ENCODE assay signal across 21 cellular contexts in the genomic region with DNA sequence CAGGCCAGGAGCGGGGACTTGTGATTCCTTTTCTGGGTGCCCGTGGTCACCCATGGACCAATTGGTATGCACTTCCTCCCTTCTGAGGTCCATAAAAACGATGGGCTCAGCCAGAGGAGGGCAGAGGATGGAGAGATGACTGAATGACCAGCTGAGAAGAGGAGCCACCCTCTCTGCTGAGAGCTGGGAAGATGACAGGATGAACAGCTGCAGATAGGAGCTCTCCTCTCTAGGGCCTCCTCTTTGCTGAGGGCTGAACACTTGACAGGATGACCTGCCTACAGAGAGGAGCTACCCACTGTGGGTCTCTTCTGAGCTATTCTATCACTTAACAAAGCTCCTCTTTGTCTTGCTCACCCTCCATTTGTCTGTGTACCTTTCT. TPM values are rescaled to one million over a fixed set of nuclear protein-coding genes. Genes with fewer than 3 reads are reported as not detected.
DNase-seq lines count a peak whose midpoint lies in the region; ATAC-seq, FAIRE-seq and TF ChIP-seq lines count a peak whose summit lies in the region.
"Had no signal": no experiment of that assay in that cellular context is flagged by ENCODE, and none has a peak within 500 bp of the region (broad histone marks: within the 10 kb centered on the region; RNA-seq: fewer than 3 reads in every experiment).

No MANE protein-coding gene starts in this region.

- no peaks in the 10 kb centered on the region for H3K79me1 ChIP-seq in mesenchymal stem cell (replicated peaks; ENCODE audit: low read length, poor library complexity, severe bottlenecking)

- H2BK15ac ChIP-seq in mesenchymal stem cell (ENCODE audit: low read depth, poor library complexity, severe bottlenecking): no peak overlapping the region

- no peak for TF ChIP-seq CTCF in A549 (IDR thresholded peaks at IDR 0.05)
- TF ChIP-seq CTCF in nephron progenitor cell (IDR thresholded peaks at IDR 0.05): no peak
- TF ChIP-seq CTCF in GM20000 (IDR thresholded peaks at IDR 0.05; ENCODE audit: extremely low read depth, missing control alignments): no peak

- WGBS in A549 (ENCODE audit: missing lambda C conversion rate): 58% methylated on average over 3 of the region's 3 CpGs
- WGBS in mesenchymal stem cell: 60% methylated on average over 3 of the region's 3 CpGs

- H2BK12ac ChIP-seq in mesenchymal stem cell (ENCODE audit: low read length in 2 of 2): no peak overlapping the region

- no peak for TF ChIP-seq POLR2A in A549 (IDR thresholded peaks at IDR 0.05; ENCODE audit: low read length)

- H3K4me1 ChIP-seq in A549 (peaks cover 13% of the 10 kb centered on the region), mesenchymal stem cell (ENCODE audit: control insufficient read depth, insufficient read depth, low read depth, low read length) (peaks cover 16% of the 10 kb centered on the region)
- H3K4me1 ChIP-seq: BE2C had no signal

- TF ChIP-seq RAD21 in A549 (conservative IDR thresholded peaks at IDR 0.05 in 1 of 2, IDR thresholded peaks at IDR 0.05 in 1 of 2): no peak

- H3K9me3 ChIP-seq in A549: peaks cover 2% of the 10 kb centered on the region; the same call in 1 of the 3 replicates
- peaks cover 7% of the 10 kb centered on the region for H3K9me3 ChIP-seq in mesenchymal stem cell (ENCODE audit: control insufficient read depth, low read length)
- H3K9me3 ChIP-seq: BE2C had no signal

- H2AFZ ChIP-seq in mesenchymal stem cell (ENCODE audit: low read depth, low read length): no peak overlapping the region

- no peak for FAIRE-seq in A549 (lab: Jason Lieb, UNC)
- FAIRE-seq: A204.1, D721Med, GM19239 had no signal

- no peak overlapping the region for H3K4ac ChIP-seq in mesenchymal stem cell (ENCODE audit: low read depth in 1 of 2, low read length in 2 of 2)

- H2BK120ac ChIP-seq in mesenchymal stem cell (ENCODE audit: low read depth, low read length): no peak overlapping the region

- H3K9ac ChIP-seq in mesenchymal stem cell (ENCODE audit: low read length): no peak overlapping the region

- peak overlapping the region in 1 of 2 experiments; percentile 18; a peak in 1 of 6 replicates for H3K27ac ChIP-seq in A549
- peak overlapping the region; percentile 8 for H3K27ac ChIP-seq in mesenchymal stem cell (ENCODE audit: low read length, poor library complexity, severe bottlenecking)
- H3K27ac ChIP-seq: C4-2B, HL-60 had no signal

- peaks cover 16% of the 10 kb centered on the region for H3K9me3 Mint-ChIP-seq in nephron progenitor cell

- H2AK5ac ChIP-seq in mesenchymal stem cell (ENCODE audit: low read length, severe bottlenecking): no peak overlapping the region

- H3K36me3 Mint-ChIP-seq in nephron progenitor cell (ENCODE audit: low read depth): peaks cover 5% of the 10 kb centered on the region

- H3K4me1 Mint-ChIP-seq in nephron progenitor cell: peaks cover 15% of the 10 kb centered on the region
- H3K4me1 Mint-ChIP-seq: CD4-positive, alpha-beta memory T cell had no signal

- H4K8ac ChIP-seq in mesenchymal stem cell (ENCODE audit: low read length): no peak overlapping the region

- no peak for TF ChIP-seq EP300 in A549 (IDR thresholded peaks at IDR 0.05)

- no peak overlapping the region for H4K91ac ChIP-seq in mesenchymal stem cell (ENCODE audit: low read length)

- no peak overlapping the region for H3K23ac ChIP-seq in mesenchymal stem cell (ENCODE audit: low read length in 2 of 2)

- peaks cover 38 to 65% of the 10 kb centered on the region in 2 experiments for H3K27me3 ChIP-seq in mesenchymal stem cell (ENCODE audit: control insufficient read depth in 1 of 2, insufficient read depth in 1 of 2, low read length in 2 of 2)

- POLR2A ChIA-PET in A549 (lab: Yijun Ruan, JAX): interaction anchor here (1.1 kb wide), 1 partner anchor 33 kb away, joined by 3 read pairs; no protein-coding TSS in a partner anchor

- H3K4me3 ChIP-seq in A549 (no peak overlapping the region), mesenchymal stem cell (ENCODE audit: insufficient read depth in 1 of 2, low read depth in 1 of 2, low read length in 2 of 2) (no peak overlapping the region)

- H3K27ac Mint-ChIP-seq in nephron progenitor cell: peak overlapping the region; percentile 74
- H3K27ac Mint-ChIP-seq: CD4-positive, alpha-beta memory T cell had no signal

- ATAC-seq in A549: peak; percentile 26 to 31; a peak in 3 of 6 replicates
- ATAC-seq in HG02885 (IDR thresholded peaks at IDR 0.05; ENCODE audit: poor library complexity, unreplicated experiment): no peak
- ATAC-seq in esophagus mucosa: no peak
- ATAC-seq: HCT116 had no signal

- H3K27me3 Mint-ChIP-seq in nephron progenitor cell (ENCODE audit: low read depth, poor library complexity): peaks cover 7% of the 10 kb centered on the region

- H3K14ac ChIP-seq in mesenchymal stem cell (ENCODE audit: low read length in 2 of 2): no peak overlapping the region

- no peak for DNase-seq in A549 (ENCODE audit: low read depth in 1 of 2, low spot score in 1 of 2)
- DNase-seq in LHCN-M2 (ENCODE audit: low read depth): peak; percentile 48
- DNase-seq in mesenchymal stem cell: no peak
- DNase-seq in nephron progenitor cell: no peak
- DNase-seq in GM20000 (ENCODE audit: low spot score): no peak
- DNase-seq: BE2C; CD4-positive, alpha-beta memory T cell; COR-L47; DMS53; GF-D8; IMR-90 had no signal

- H3K4me2 ChIP-seq in A549: no peak overlapping the region
- H3K4me2 ChIP-seq in mesenchymal stem cell (ENCODE audit: low read length, poor library complexity, severe bottlenecking): no peak overlapping the region

- H3K4me3 Mint-ChIP-seq in nephron progenitor cell: no peak overlapping the region
- H3K4me3 Mint-ChIP-seq: CD4-positive, alpha-beta memory T cell had no signal

- CTCF ChIA-PET in A549 (lab: Yijun Ruan, JAX): interaction anchor here (0.6 to 23.2 kb wide), 6 partner anchors 9 to 229 kb away, joined by 3 to 1009 read pairs (median 37); partner anchors contain the start of gene IGFL4

- no peak overlapping the region for H2BK5ac ChIP-seq in mesenchymal stem cell (ENCODE audit: low read depth, low read length, poor library complexity, severe bottlenecking)

- no peak overlapping the region for H3K18ac ChIP-seq in mesenchymal stem cell (ENCODE audit: low read depth in 1 of 2, low read length in 2 of 2)

- H3K36me3 ChIP-seq in mesenchymal stem cell (ENCODE audit: control insufficient read depth in 1 of 2, insufficient read depth in 2 of 2, low read depth in 1 of 2, low read length in 2 of 2): peaks cover 0 to 15% of the 10 kb centered on the region in 2 experiments
- H3K36me3 ChIP-seq: BE2C had no signal

TF ChIP-seq in A549, 52 proteins besides CTCF, POLR2A, EP300 and RAD21:
- TF ChIP-seq JUN (IDR thresholded peaks at IDR 0.05): no peak
- TF ChIP-seq FOSB (CRISPR knock-in tag; IDR thresholded peaks at IDR 0.05): no peak
- TF ChIP-seq USF2 (IDR thresholded peaks at IDR 0.05): no peak
- TF ChIP-seq, protein P1, sequence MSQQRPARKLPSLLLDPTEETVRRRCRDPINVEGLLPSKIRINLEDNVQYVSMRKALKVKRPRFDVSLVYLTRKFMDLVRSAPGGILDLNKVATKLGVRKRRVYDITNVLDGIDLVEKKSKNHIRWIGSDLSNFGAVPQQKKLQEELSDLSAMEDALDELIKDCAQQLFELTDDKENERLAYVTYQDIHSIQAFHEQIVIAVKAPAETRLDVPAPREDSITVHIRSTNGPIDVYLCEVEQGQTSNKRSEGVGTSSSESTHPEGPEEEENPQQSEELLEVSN (IDR thresholded peaks at IDR 0.05; ENCODE audit: borderline replicate concordance, low read depth): no peak
- TF ChIP-seq MAZ (IDR thresholded peaks at IDR 0.05; ENCODE audit: borderline replicate concordance, low read depth, low read length): no peak
- no peak for TF ChIP-seq TP53 (CRISPR knock-in tag; IDR thresholded peaks at IDR 0.05)
- TF ChIP-seq ZSCAN20 (CRISPR knock-in tag; IDR thresholded peaks at IDR 0.05): no peak
- no peak for TF ChIP-seq PHF8 (IDR thresholded peaks at IDR 0.05; ENCODE audit: borderline replicate concordance, low read depth)
- no peak for TF ChIP-seq NFE2L2 (conservative IDR thresholded peaks at IDR 0.05; ENCODE audit: low read length)

RNA-seq across cellular contexts. Expression of gene IGFL4, which starts 4.1 kb away (rescaled TPM):
- polyA plus RNA-seq in A549 (2011; rRNA removed): 1.7 and 2.4 TPM in 2 replicates
- polyA plus RNA-seq in A549 (2012; cell fraction: cytosol; rRNA removed): 0.03 TPM in 2 replicates
- polyA plus RNA-seq in A549 (2012; cell fraction: nucleus; rRNA removed): 0.40 and 0.66 TPM in 2 replicates
- polyA plus RNA-seq in A549 (2017; fragmentation: RNase III; extraction: RNeasy Plus Mini Kit Qiagen cat#74134 plus additional on column Dnase treatment): 1.3 to 3.1 TPM (median 2.8 TPM) in 3 replicates
- polyA minus RNA-seq in A549 (2011; rRNA and poly(A)+ RNA removed): 0.83 and 1.7 TPM in 2 replicates
- not detected in 2 replicates for total RNA-seq in LHCN-M2 (2014; rRNA removed)
- polyA plus RNA-seq in LHCN-M2 (2012): not detected
- polyA plus RNA-seq in mesenchymal stem cell (2013, experiment 1 of 2): not detected
- polyA plus RNA-seq in mesenchymal stem cell (2013, experiment 2 of 2): not detected
- total RNA-seq in esophagus mucosa: 0.24 TPM
- total RNA-seq: CD4-positive, alpha-beta memory T cell; H4; IMR-90 had no signal
- polyA plus RNA-seq: AG04450; CD4-positive, alpha-beta memory T cell; IMR-90 had no signal

RNA-seq across cellular contexts. Expression of gene PGLYRP1, which starts 13.9 kb away (rescaled TPM):
- polyA plus RNA-seq in A549 (2011; rRNA removed): not detected in 2 replicates
- not detected in 2 replicates for polyA plus RNA-seq in A549 (2012; cell fraction: cytosol; rRNA removed)
- polyA plus RNA-seq in A549 (2012; cell fraction: nucleus; rRNA removed): not detected in 2 replicates
- not detected in 3 replicates for polyA plus RNA-seq in A549 (2017; fragmentation: RNase III; extraction: RNeasy Plus Mini Kit Qiagen cat#74134 plus additional on column Dnase treatment)
- not detected in 2 replicates for polyA minus RNA-seq in A549 (2011; rRNA and poly(A)+ RNA removed)
- total RNA-seq in LHCN-M2 (2014; rRNA removed): not detected in 2 replicates
- not detected for polyA plus RNA-seq in LHCN-M2 (2012)
- not detected for polyA plus RNA-seq in mesenchymal stem cell (2013, experiment 1 of 2)
- polyA plus RNA-seq in mesenchymal stem cell (2013, experiment 2 of 2): not detected
- total RNA-seq in esophagus mucosa: not detected
- total RNA-seq: CD4-positive, alpha-beta memory T cell; H4; IMR-90 had no signal
- polyA plus RNA-seq: AG04450; CD4-positive, alpha-beta memory T cell; IMR-90 had no signal

RNA-seq across cellular contexts. Expression of gene CCDC61, which starts 41.5 kb away (rescaled TPM):
- polyA plus RNA-seq in A549 (2011; rRNA removed) (3.2 and 4.1 TPM in 2 replicates), A549 (2017; fragmentation: RNase III; extraction: RNeasy Plus Mini Kit Qiagen cat#74134 plus additional on column Dnase treatment) (6.9 to 9.0 TPM (median 8.2 TPM) in 3 replicates)
- 6.9 and 8.2 TPM in 2 replicates for polyA plus RNA-seq in A549 (2012; cell fraction: cytosol; rRNA removed)
- polyA plus RNA-seq in A549 (2012; cell fraction: nucleus; rRNA removed): 17.3 and 20.1 TPM in 2 replicates
- 6.7 and 11.7 TPM in 2 replicates for polyA minus RNA-seq in A549 (2011; rRNA and poly(A)+ RNA removed)
- total RNA-seq in LHCN-M2 (2014; rRNA removed) (9.4 and 13.2 TPM in 2 replicates), esophagus mucosa (9.1 TPM)
- polyA plus RNA-seq in LHCN-M2 (2012): 9.1 TPM
- polyA plus RNA-seq in mesenchymal stem cell (2013, experiment 1 of 2): 3.0 TPM
- polyA plus RNA-seq in mesenchymal stem cell (2013, experiment 2 of 2): 2.9 TPM

Comparison
In these comparisons a context has a peak if more than half of its experiments do, and no peak if none do; other contexts are left out.
1. ATAC-seq: peak in A549 (2 of 2); none in HG02885 (single experiment) and esophagus mucosa (single experiment).